14 cellular contexts compared by ENCODE assay signal in the genomic region with DNA sequence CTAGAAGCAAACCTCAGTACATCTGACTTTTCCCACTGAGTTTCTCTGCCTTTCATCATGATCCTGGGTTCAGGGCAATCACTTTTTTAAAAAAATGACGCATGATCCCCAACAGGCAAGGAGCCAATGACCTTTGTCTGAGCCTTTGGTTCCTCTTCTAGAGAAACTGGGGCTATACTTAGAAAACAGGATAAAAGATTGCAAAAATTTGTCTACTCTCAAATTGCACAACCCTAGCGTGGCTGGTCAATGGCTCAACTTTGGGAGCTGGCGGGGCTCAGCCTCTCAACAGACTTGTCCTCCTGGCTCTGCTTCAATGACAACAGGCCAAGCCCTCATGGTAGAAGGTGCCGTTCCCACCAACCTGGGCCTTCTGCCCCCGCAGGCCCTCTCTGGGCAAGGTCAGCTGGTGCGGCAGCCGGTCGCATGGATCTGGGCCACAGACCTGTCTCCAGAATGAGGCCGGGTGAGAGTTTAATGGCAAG. TPM values are rescaled to one million over a fixed set of nuclear protein-coding genes. Genes with fewer than 3 reads are reported as not detected.
DNase-seq lines count a peak whose midpoint lies in the region; ATAC-seq, FAIRE-seq and TF ChIP-seq lines count a peak whose summit lies in the region.
"Had no signal": no experiment of that assay in that cellular context is flagged by ENCODE, and none has a peak within 500 bp of the region (broad histone marks: within the 10 kb centered on the region; RNA-seq: fewer than 3 reads in every experiment).

No MANE protein-coding gene starts in this region.

- no peak for FAIRE-seq in small intestine (lab: Jason Lieb, UNC)
- FAIRE-seq: colon, urothelium cell line had no signal

- H3K4me1 ChIP-seq in muscle layer of duodenum (ENCODE audit: control insufficient read depth in 1 of 2, insufficient read depth in 2 of 2, low read length in 2 of 2) = peaks cover 6 to 22% of the 10 kb centered on the region in 2 donors
- peaks cover 0 to 2% of the 10 kb centered on the region in 2 donors for H3K4me1 ChIP-seq in small intestine (ENCODE audit: control insufficient read depth in 2 of 2, insufficient read depth in 1 of 2, low read depth in 1 of 2, low read length in 1 of 2)
- H3K4me1 ChIP-seq in PC-9 (replicated peaks; ENCODE audit: insufficient read depth) = 0 out of 2 replicates have a peak, but pooled peaks cover 4% of the 10 kb centered on the region
- H3K4me1 ChIP-seq: SJSA1 had no signal

- TF ChIP-seq CTCF in fibroblast of the aortic adventitia (IDR thresholded peaks at IDR 0.05; ENCODE audit: insufficient read depth, low read length) = no peak
- TF ChIP-seq CTCF in PC-9 (conservative IDR thresholded peaks at IDR 0.05) = no peak

- ATAC-seq in GM21360 (IDR thresholded peaks at IDR 0.05; ENCODE audit: unreplicated experiment) (no peak), GM21529 (IDR thresholded peaks at IDR 0.05; ENCODE audit: unreplicated experiment) (no peak)

- H3K9me3 ChIP-seq in muscle layer of duodenum (ENCODE audit: control insufficient read depth in 1 of 2, low read length in 2 of 2) (no peaks in the 10 kb centered on the region), small intestine (ENCODE audit: control insufficient read depth, low read depth) (no peaks in the 10 kb centered on the region), PC-9 (ENCODE audit: insufficient read depth, low read depth) (no peaks in the 10 kb centered on the region)
- H3K9me3 ChIP-seq: SJSA1 had no signal

- H3K27ac ChIP-seq in muscle layer of duodenum (ENCODE audit: low read length) (peak overlapping the region; percentile 34), small intestine (ENCODE audit: low read depth in 1 of 2, low read length in 1 of 2) (peak overlapping the region in 1 of 2 donors; percentile 60), PC-9 (no peak overlapping the region)
- H3K27ac ChIP-seq: SJSA1 had no signal

- CTCF ChIA-PET in PC-9 (lab: Charles Lee) = no interaction called here

- 75 to 81% (median 78%) methylated on average over 9 of the region's 9 CpGs for WGBS in small intestine, 3 donors

- no peaks in the 10 kb centered on the region for H3K9me2 ChIP-seq in PC-9 (ENCODE audit: insufficient read depth)

- H3K4me2 ChIP-seq in PC-9 = no peak overlapping the region

- H2AFZ ChIP-seq in PC-9 = no peak overlapping the region

- no peak overlapping the region for H3K4me3 ChIP-seq in fibroblast of the aortic adventitia (ENCODE audit: low read depth, low read length)
- no peak overlapping the region for H3K4me3 ChIP-seq in muscle layer of duodenum (ENCODE audit: low read depth in 1 of 2, low read length in 2 of 2)
- H3K4me3 ChIP-seq in small intestine (ENCODE audit: low read depth in 1 of 2, low read length in 2 of 2) = no peak overlapping the region
- no peak overlapping the region for H3K4me3 ChIP-seq in PC-9
- H3K4me3 ChIP-seq: SJSA1 had no signal

- DNase-seq in AG08395 (ENCODE audit: low spot score) (peak; percentile 27), RPMI8226 (peak; percentile 25), fibroblast of the aortic adventitia (ENCODE audit: low read depth) (peak; percentile 64), small intestine (no peak), PC-9 (no peak)
- DNase-seq: ACHN, NCI-H1436 treated with DMSO at 0.1 percent for 48 hours had no signal

- no TSS peak for BruUV-seq in PC-9 (replicated peaks; lab: Mats Ljungman, UMichigan)

- no peaks in the 10 kb centered on the region for H4K20me1 ChIP-seq in PC-9 (ENCODE audit: insufficient read depth)

- H3K79me2 ChIP-seq in PC-9 (ENCODE audit: low read depth) = no peaks in the 10 kb centered on the region

- H3K36me3 ChIP-seq in muscle layer of duodenum (ENCODE audit: control insufficient read depth in 1 of 2, insufficient read depth in 2 of 2, low read length in 2 of 2) = no peaks in the 10 kb centered on the region
- H3K36me3 ChIP-seq in small intestine (ENCODE audit: control insufficient read depth in 2 of 2, insufficient read depth in 2 of 2, low read length in 2 of 2) = no peaks in the 10 kb centered on the region
- H3K36me3 ChIP-seq in PC-9 (ENCODE audit: low read depth) = no peaks in the 10 kb centered on the region
- H3K36me3 ChIP-seq: SJSA1 had no signal

- POLR2A ChIA-PET in PC-9 (lab: Charles Lee; ENCODE audit: unreplicated experiment) = no interaction called here

- intact Hi-C loops in PC-9 (cut with micrococcal nuclease; ENCODE audit: unreplicated experiment) = loop anchor here (5.0 kb wide), 1 partner anchor 143 kb away; no protein-coding TSS in a partner anchor

- no peaks in the 10 kb centered on the region for H3F3A ChIP-seq in PC-9 (ENCODE audit: insufficient read depth, low read depth)

- H3K27me3 ChIP-seq in muscle layer of duodenum (ENCODE audit: low read depth, low read length) (no peaks in the 10 kb centered on the region), small intestine (ENCODE audit: control insufficient read depth in 2 of 2, insufficient read depth in 2 of 2, low read length in 2 of 2) (peaks cover 0 to 2% of the 10 kb centered on the region in 2 donors), PC-9 (ENCODE audit: insufficient read depth, low read depth) (peaks cover 18% of the 10 kb centered on the region; the same call in 1 of the 2 replicates)

RNA-seq across cellular contexts. Expression of a gene that starts 48.7 kb away (rescaled TPM):
- total RNA-seq in fibroblast of the aortic adventitia (ENCODE audit: low replicate concordance) (not detected in 2 replicates), PC-9 (2021) (not detected in 2 replicates)
- polyA plus RNA-seq in small intestine = under 1 TPM in 1 of 3 donors, not detected in 2; 0.01 TPM
- total RNA-seq: kidney epithelial cell had no signal

RNA-seq across cellular contexts. Expression of a gene that starts 50.0 kb away (rescaled TPM):
- 12.2 and 18.3 TPM in 2 replicates for total RNA-seq in fibroblast of the aortic adventitia (ENCODE audit: low replicate concordance)
- polyA plus RNA-seq in small intestine = 10 to 100 TPM; 11.4 to 27.0 (median 17.8) TPM
- total RNA-seq in PC-9 (2021) = 18.4 and 18.5 TPM in 2 replicates

Comparison
In these comparisons a context has a peak if more than half of its experiments do, and no peak if none do; other contexts are left out.
1. DNase-seq: peak in AG08395 (single experiment), RPMI8226 (single experiment) and fibroblast of the aortic adventitia (single experiment); none in small intestine (single experiment) and PC-9 (0 of 2).